22 cellular contexts compared by ENCODE assay signal in genomic region chr3:178900244-178900643, GRCh38.
DNase-seq lines count a peak whose midpoint lies in the region; ATAC-seq and TF ChIP-seq lines count a peak whose summit lies in the region.
"Had no signal": no experiment of that assay in that cellular context is flagged by ENCODE, and none has a peak within 500 bp of the region (broad histone marks: within the 10 kb centered on the region; RNA-seq: fewer than 3 reads in every experiment).

No MANE protein-coding gene starts in this region.

- TF ChIP-seq POLR2A in body of pancreas (IDR thresholded peaks at IDR 0.05) = no peak
- TF ChIP-seq POLR2A in testis (IDR thresholded peaks at IDR 0.05) = no peak

- DNase-seq in DMS 273 (lab: John Stamatoyannopoulos, UW; ENCODE audit: unreplicated experiment) = peak; percentile 52
- DNase-seq in DMS 273 treated with DMSO at 0.1 percent for 48 hours (lab: John Stamatoyannopoulos, UW) = no peak
- peak; percentile 99 for DNase-seq in NCI-H2107 treated with DMSO at 0.1 percent for 48 hours (lab: John Stamatoyannopoulos, UW; ENCODE audit: unreplicated experiment)
- peak; percentile 99 for DNase-seq in NCI-H69 (lab: John Stamatoyannopoulos, UW)
- no peak for DNase-seq in mucosa of descending colon
- DNase-seq in body of pancreas = no peak
- no peak for DNase-seq in testis
- DNase-seq: 8988T; activated CD8-positive, alpha-beta memory T cell treated with anti-CD3 and anti-CD28 coated beads, Interleukin-2, amount 10 ng/mL, durations not matched to agents 7 days and 5 days; activated naive CD8-positive, alpha-beta T cell treated with anti-CD3 and anti-CD28 coated beads, Interleukin-2, amount 10 ng/mL, durations not matched to agents 7 days and 5 days; AML-193; colonic mucosa; EL; endodermal cell; Kasumi-1; NCI-H1694 treated with DMSO at 0.1 percent for 48 hours; pancreas; right cardiac atrium; T1000 had no signal

- H3K9me3 ChIP-seq in mucosa of descending colon (no peaks in the 10 kb centered on the region), body of pancreas (peaks cover 0 to 4% (median 0%) of the 10 kb centered on the region in 3 donors), testis (no peaks in the 10 kb centered on the region)
- H3K9me3 ChIP-seq: colonic mucosa, pancreas had no signal

- H3K27ac ChIP-seq in body of pancreas (no peak overlapping the region), testis (no peak overlapping the region)
- H3K27ac ChIP-seq: colonic mucosa, pancreas had no signal

- ATAC-seq in mucosa of descending colon (peak; percentile 35), HG02610 (IDR thresholded peaks at IDR 0.05; ENCODE audit: unreplicated experiment) (no peak), body of pancreas (no peak)
- ATAC-seq: activated CD8-positive, alpha-beta memory T cell treated with anti-CD3 and anti-CD28 coated beads, Interleukin-2, amount 10 ng/mL, durations not matched to agents 7 days and 5 days; activated T-helper 17 cell treated with anti-CD3 and anti-CD28 coated beads, Interleukin-2, amount 50 U/mL, for 72 hours; natural killer cell treated with Interleukin-12 subunit alpha and Interleukin-12 subunit beta and Interleukin-15 and Interleukin-18, amount 100 ng/mL, for 72 hours; right cardiac atrium had no signal

- H3K4me1 ChIP-seq in mucosa of descending colon (ENCODE audit: low read depth) = no peaks in the 10 kb centered on the region
- H3K4me1 ChIP-seq in body of pancreas = no peaks in the 10 kb centered on the region
- no peaks in the 10 kb centered on the region for H3K4me1 ChIP-seq in testis
- H3K4me1 ChIP-seq: colonic mucosa, pancreas had no signal

- H3K27me3 ChIP-seq in body of pancreas (no peaks in the 10 kb centered on the region), testis (no peaks in the 10 kb centered on the region)
- H3K27me3 ChIP-seq: colonic mucosa, pancreas had no signal

- TF ChIP-seq CTCF in mucosa of descending colon (IDR thresholded peaks at IDR 0.05) (no peak), body of pancreas (IDR thresholded peaks at IDR 0.05) (no peak), testis (IDR thresholded peaks at IDR 0.05) (no peak)

- H3K36me3 ChIP-seq in mucosa of descending colon (ENCODE audit: low read depth) (no peaks in the 10 kb centered on the region), body of pancreas (replicated peaks in 1 of 2; ENCODE audit: insufficient read depth in 1 of 2, low read depth in 2 of 2) (no peaks in the 10 kb centered on the region), testis (ENCODE audit: low read depth, missing control alignments) (no peaks in the 10 kb centered on the region)
- H3K36me3 ChIP-seq: colonic mucosa, pancreas had no signal

- intact Hi-C loops in mucosa of descending colon (cut with DNase I, micrococcal nuclease) = no loop called here
- intact Hi-C loops in body of pancreas (cut with DNase I) = no loop called here
- intact Hi-C loops in testis (cut with DNase I; ENCODE audit: low total_unique reads) = no loop called here

- no peak overlapping the region for H3K4me3 ChIP-seq in mucosa of descending colon
- H3K4me3 ChIP-seq in body of pancreas = no peak overlapping the region
- no peak overlapping the region for H3K4me3 ChIP-seq in testis
- H3K4me3 ChIP-seq: colonic mucosa, pancreas had no signal

Comparison
In these comparisons a context has a peak if more than half of its experiments do, and no peak if none do; other contexts are left out.
1. DNase-seq: peak in DMS 273 (single experiment), NCI-H2107 treated with DMSO at 0.1 percent for 48 hours (single experiment) and NCI-H69 (single experiment); none in DMS 273 treated with DMSO at 0.1 percent for 48 hours (single experiment), mucosa of descending colon (0 of 3), body of pancreas (0 of 4) and testis (single experiment).